18 cellular contexts compared by ENCODE assay signal in the genomic region with DNA sequence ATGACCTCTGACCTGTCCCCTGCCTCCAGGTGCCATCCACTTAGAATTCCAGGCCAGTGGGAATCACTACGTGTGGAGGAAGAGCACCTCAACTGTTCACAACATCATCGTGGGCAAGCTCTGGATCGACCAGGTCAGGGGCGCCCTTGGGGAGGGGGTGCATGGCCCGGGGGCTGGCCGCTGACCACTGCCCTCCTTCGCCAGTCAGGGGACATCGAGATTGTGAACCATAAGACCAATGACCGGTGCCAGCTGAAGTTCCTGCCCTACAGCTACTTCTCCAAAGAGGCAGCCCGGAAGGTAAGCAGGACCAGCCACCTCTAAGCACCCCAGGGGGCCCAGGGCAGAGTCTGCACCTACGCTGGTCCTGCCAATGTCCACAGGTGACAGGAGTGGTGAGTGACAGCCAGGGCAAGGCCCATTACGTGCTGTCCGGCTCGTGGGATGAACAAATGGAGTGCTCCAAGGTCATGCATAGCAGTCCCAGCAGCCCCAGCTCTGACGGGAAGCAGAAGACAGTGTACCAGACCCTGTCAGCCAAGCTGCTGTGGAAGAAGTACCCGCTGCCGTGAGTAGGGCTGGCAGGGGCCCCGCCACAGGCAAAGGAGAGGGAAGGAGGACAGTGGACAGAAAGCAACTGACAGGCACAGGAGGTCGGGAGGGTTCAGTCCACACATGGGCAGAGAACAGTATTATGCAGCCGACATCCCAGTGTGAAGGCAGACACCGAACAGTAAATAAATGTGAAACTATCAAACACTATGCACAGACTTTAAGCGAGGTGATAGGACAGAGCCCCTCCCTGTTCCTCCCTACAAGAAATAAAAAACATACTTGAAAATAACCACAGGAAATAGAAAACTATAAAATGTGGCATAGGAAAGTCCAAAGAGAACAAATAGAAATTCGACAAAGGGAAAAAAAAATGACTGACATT.
DNase-seq lines count a peak whose midpoint lies in the region; ATAC-seq, FAIRE-seq and TF ChIP-seq lines count a peak whose summit lies in the region.
"Had no signal": no experiment of that assay in that cellular context is flagged by ENCODE, and none has a peak within 500 bp of the region (broad histone marks: within the 10 kb centered on the region; RNA-seq: fewer than 3 reads in every experiment).

No MANE protein-coding gene starts in this region.

- H3K4me2 ChIP-seq in astrocyte (ENCODE audit: low read length): no peak overlapping the region

- no peak overlapping the region for H3K27ac ChIP-seq in astrocyte (ENCODE audit: low read depth, low read length)
- H3K27ac ChIP-seq in spleen: no peak overlapping the region
- no peak overlapping the region for H3K27ac ChIP-seq in esophagus squamous epithelium
- no peak overlapping the region for H3K27ac ChIP-seq in foreskin keratinocyte
- H3K27ac ChIP-seq: cardiac muscle cell, esophagus muscularis mucosa, left lung, vagina had no signal

- no peak for DNase-seq in activated T-cell treated with anti-CD3 and anti-CD28 coated beads, Interleukin-2, amount 50 U/mL, for 72 hours
- DNase-seq in activated T-cell treated with anti-CD3 and anti-CD28 coated beads, Interleukin-2, amount 50 U/mL, for 48 hours: no peak
- peak; percentile 10 for DNase-seq in D341Med (ENCODE audit: low spot score)
- no peak for DNase-seq in astrocyte (ENCODE audit: low read depth)
- peak; percentile 61 for DNase-seq in spleen
- DNase-seq in esophagus squamous epithelium (lab: John Stamatoyannopoulos, UW): no peak
- DNase-seq in foreskin keratinocyte: no peak
- DNase-seq in GM12891 (ENCODE audit: insufficient read length, low spot score): no peak
- DNase-seq: left lung, MV-4-11, NCI-H2029, right cardiac atrium, RPMI8226 had no signal

- no peaks in the 10 kb centered on the region for H3K36me3 ChIP-seq in astrocyte (ENCODE audit: insufficient read depth, low read length)
- H3K36me3 ChIP-seq in spleen: peaks cover 0 to 84% (median 19%) of the 10 kb centered on the region in 6 donors
- peaks cover 0 to 15% (median 0%) of the 10 kb centered on the region in 3 donors for H3K36me3 ChIP-seq in esophagus squamous epithelium
- H3K36me3 ChIP-seq: cardiac muscle cell, vagina had no signal

- H3K9me3 Mint-ChIP-seq in activated T-cell treated with anti-CD3 and anti-CD28 coated beads, Interleukin-2, amount 50 U/mL, for 72 hours: no peaks in the 10 kb centered on the region
- no peaks in the 10 kb centered on the region for H3K9me3 Mint-ChIP-seq in astrocyte (ENCODE audit: unreplicated experiment)

- H3K4me3 Mint-ChIP-seq in activated T-cell treated with anti-CD3 and anti-CD28 coated beads, Interleukin-2, amount 50 U/mL, for 72 hours: peak overlapping the region; percentile 26 to 27
- H3K4me3 Mint-ChIP-seq in astrocyte (ENCODE audit: unreplicated experiment): no peak overlapping the region

- H3K27me3 Mint-ChIP-seq in activated T-cell treated with anti-CD3 and anti-CD28 coated beads, Interleukin-2, amount 50 U/mL, for 72 hours (ENCODE audit: low read depth): no peaks in the 10 kb centered on the region
- H3K27me3 Mint-ChIP-seq in astrocyte (ENCODE audit: low read depth, unreplicated experiment): peaks cover 1% of the 10 kb centered on the region

- no peaks in the 10 kb centered on the region for H3K79me2 ChIP-seq in astrocyte (ENCODE audit: insufficient read depth, low read length)

- TF ChIP-seq POLR2A in spleen (IDR thresholded peaks at IDR 0.05) (no peak), esophagus squamous epithelium (IDR thresholded peaks at IDR 0.05) (no peak), GM12891 (IDR thresholded peaks at IDR 0.05; ENCODE audit: low read depth, low read length) (no peak)

- TF ChIP-seq CTCF in astrocyte (IDR thresholded peaks at IDR 0.05; ENCODE audit: insufficient read depth, low read depth, low read length) (no peak), spleen (IDR thresholded peaks at IDR 0.05 in 8 of 11, conservative IDR thresholded peaks at IDR 0.05 in 3 of 11) (no peak), esophagus squamous epithelium (IDR thresholded peaks at IDR 0.05) (no peak), foreskin keratinocyte (conservative IDR thresholded peaks at IDR 0.05) (no peak)

- H3K9ac ChIP-seq in astrocyte (ENCODE audit: low read length): no peak overlapping the region

- H2AFZ ChIP-seq in astrocyte (ENCODE audit: low read depth, low read length): no peak overlapping the region

- H3K4me1 ChIP-seq in astrocyte (ENCODE audit: insufficient read depth, low read length) (no peaks in the 10 kb centered on the region), spleen (no peaks in the 10 kb centered on the region), esophagus squamous epithelium (no peaks in the 10 kb centered on the region), foreskin keratinocyte (no peaks in the 10 kb centered on the region)
- H3K4me1 ChIP-seq: esophagus muscularis mucosa, left lung, vagina had no signal

- 70 to 85% (median 83%) methylated on average over 14 to 23 of the region's 23 CpGs for WGBS in spleen, 5 donors
- whole genome bisulfite sequencing in esophagus squamous epithelium, 2 donors: 82 to 86% methylated on average over 15 to 16 of the region's 23 CpGs

- FAIRE-seq in astrocyte (lab: Jason Lieb, UNC): no peak
- FAIRE-seq in GM12891 (lab: Jason Lieb, UNC): no peak
- FAIRE-seq: H1 had no signal

- no peaks in the 10 kb centered on the region for H3K27me3 ChIP-seq in astrocyte (ENCODE audit: insufficient read depth, low read length)
- H3K27me3 ChIP-seq in spleen (replicated peaks in 1 of 7): no peaks in the 10 kb centered on the region
- no peaks in the 10 kb centered on the region for H3K27me3 ChIP-seq in esophagus squamous epithelium
- no peaks in the 10 kb centered on the region for H3K27me3 ChIP-seq in foreskin keratinocyte
- H3K27me3 ChIP-seq: cardiac muscle cell, esophagus muscularis mucosa, left lung, vagina had no signal

- H3K27ac Mint-ChIP-seq in activated T-cell treated with anti-CD3 and anti-CD28 coated beads, Interleukin-2, amount 50 U/mL, for 72 hours: peak overlapping the region; percentile 49
- peak overlapping the region; percentile 23 for H3K27ac Mint-ChIP-seq in astrocyte (ENCODE audit: unreplicated experiment)

- no peak overlapping the region for H3K4me3 ChIP-seq in astrocyte (ENCODE audit: insufficient read depth, low read depth, low read length)
- no peak overlapping the region for H3K4me3 ChIP-seq in spleen
- no peak overlapping the region for H3K4me3 ChIP-seq in esophagus squamous epithelium
- H3K4me3 ChIP-seq: cardiac muscle cell, esophagus muscularis mucosa, left lung, mucosa of descending colon, vagina had no signal

- peaks cover 24% of the 10 kb centered on the region for H3K4me1 Mint-ChIP-seq in activated T-cell treated with anti-CD3 and anti-CD28 coated beads, Interleukin-2, amount 50 U/mL, for 72 hours (ENCODE audit: low read depth)
- peaks cover 12% of the 10 kb centered on the region for H3K4me1 Mint-ChIP-seq in astrocyte (ENCODE audit: low read depth, unreplicated experiment)

- no peak for ATAC-seq in activated T-cell treated with anti-CD3 and anti-CD28 coated beads, Interleukin-2, amount 50 U/mL, for 72 hours (replicated peaks in 1 of 2)
- no peak for ATAC-seq in foreskin keratinocyte
- ATAC-seq: left lung, mucosa of descending colon, right cardiac atrium had no signal

- no peaks in the 10 kb centered on the region for H4K20me1 ChIP-seq in astrocyte (ENCODE audit: insufficient read depth, low read length)

- intact Hi-C loops in spleen (cut with DNase I; ENCODE audit: low total_unique reads): no loop called here
- intact Hi-C loops in esophagus squamous epithelium (cut with DNase I): no loop called here

- H3K36me3 Mint-ChIP-seq in activated T-cell treated with anti-CD3 and anti-CD28 coated beads, Interleukin-2, amount 50 U/mL, for 72 hours (ENCODE audit: insufficient read depth in 2 of 2): peaks cover 2 to 5% of the 10 kb centered on the region in 2 donors
- H3K36me3 Mint-ChIP-seq in astrocyte (ENCODE audit: low read depth, unreplicated experiment): peaks cover 12% of the 10 kb centered on the region

- H3K9me3 ChIP-seq in astrocyte (ENCODE audit: insufficient read depth, low read depth, low read length): no peaks in the 10 kb centered on the region
- H3K9me3 ChIP-seq in spleen: peaks cover 0 to 10% (median 6%) of the 10 kb centered on the region in 8 donors
- no peaks in the 10 kb centered on the region for H3K9me3 ChIP-seq in esophagus squamous epithelium
- H3K9me3 ChIP-seq: mucosa of descending colon, vagina had no signal

TF ChIP-seq in GM12891, 5 proteins besides CTCF, POLR2A, EP300 and RAD21:
- TF ChIP-seq PAX5 (IDR thresholded peaks at IDR 0.05; ENCODE audit: insufficient read depth, low read length, severe bottlenecking): no peak
- no peak for TF ChIP-seq SPI1 (IDR thresholded peaks at IDR 0.05; ENCODE audit: low read depth, low read length)
- no peak for TF ChIP-seq TAF1 (IDR thresholded peaks at IDR 0.05; ENCODE audit: low read depth, low read length)
- no peak for TF ChIP-seq POU2F2 (IDR thresholded peaks at IDR 0.05; ENCODE audit: low read depth, low read length)
- TF ChIP-seq POLR2AphosphoS5 (IDR thresholded peaks at IDR 0.05; ENCODE audit: low read depth, low read length): no peak

Comparison
In these comparisons a context has a peak if more than half of its experiments do, and no peak if none do; other contexts are left out.
1. DNase-seq: peak in D341Med (single experiment) and spleen (single experiment); none in activated T-cell treated with anti-CD3 and anti-CD28 coated beads, Interleukin-2, amount 50 U/mL, for 72 hours (0 of 2), activated T-cell treated with anti-CD3 and anti-CD28 coated beads, Interleukin-2, amount 50 U/mL, for 48 hours (0 of 2), astrocyte (single experiment), esophagus squamous epithelium (single experiment), foreskin keratinocyte (0 of 2) and GM12891 (single experiment).